Comparison of ENCODE assay signal across 12 cellular contexts in the genomic region with DNA sequence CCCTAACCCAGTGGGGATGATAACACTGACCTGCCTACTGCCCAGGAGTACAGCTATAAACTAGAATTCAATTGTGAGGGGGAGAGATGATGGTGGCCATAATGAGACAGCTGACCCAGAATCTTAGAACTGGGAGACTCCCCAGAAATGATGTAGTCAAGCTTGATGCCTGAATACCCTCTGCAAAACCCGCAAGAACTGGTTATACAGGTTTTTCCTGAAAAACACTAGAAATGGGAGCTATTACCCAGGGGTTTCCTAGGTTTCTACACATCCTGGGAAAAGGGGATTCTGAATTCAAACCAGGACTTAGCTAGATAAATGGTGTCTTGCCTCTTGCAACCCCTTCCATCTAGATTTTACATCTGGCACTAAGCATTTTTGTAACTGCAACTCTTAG.
DNase-seq lines count a peak whose midpoint lies in the region; ATAC-seq and TF ChIP-seq lines count a peak whose summit lies in the region.
"Had no signal": no experiment of that assay in that cellular context is flagged by ENCODE, and none has a peak within 500 bp of the region (broad histone marks: within the 10 kb centered on the region; RNA-seq: fewer than 3 reads in every experiment).

No MANE protein-coding gene starts in this region.

- H3K79me2 ChIP-seq in mammary epithelial cell (ENCODE audit: insufficient read depth, low read length) = no peaks in the 10 kb centered on the region

- no peak for TF ChIP-seq CTCF in mammary epithelial cell (conservative IDR thresholded peaks at IDR 0.05 in 1 of 2, IDR thresholded peaks at IDR 0.05 in 1 of 2; ENCODE audit: extremely low read depth in 1 of 2, insufficient read depth in 1 of 2, low read depth in 1 of 2, low read length in 2 of 2)
- no peak for TF ChIP-seq CTCF in breast epithelium (IDR thresholded peaks at IDR 0.05)
- no peak for TF ChIP-seq CTCF in epithelial cell of esophagus (IDR thresholded peaks at IDR 0.05; ENCODE audit: insufficient read depth, low read depth, low read length, missing control alignments)

- H3K4me3 Mint-ChIP-seq in activated CD8-positive, alpha-beta memory T cell treated with anti-CD3 and anti-CD28 coated beads, Interleukin-2, amount 10 ng/mL, durations not matched to agents 7 days and 5 days = no peak overlapping the region

- no peaks in the 10 kb centered on the region for H3K9me3 ChIP-seq in mammary epithelial cell (replicated peaks; ENCODE audit: insufficient read depth, low read length)
- H3K9me3 ChIP-seq in breast epithelium = no peaks in the 10 kb centered on the region
- H3K9me3 ChIP-seq: Caco-2 had no signal

- in situ Hi-C loops in mammary epithelial cell (cut with MboI; ENCODE audit: low sequenced_read_pairs in 2 of 2) = no loop called here

- no peaks in the 10 kb centered on the region for H3K4me1 Mint-ChIP-seq in activated CD8-positive, alpha-beta memory T cell treated with anti-CD3 and anti-CD28 coated beads, Interleukin-2, amount 10 ng/mL, durations not matched to agents 7 days and 5 days

- no peaks in the 10 kb centered on the region for H3K9me3 Mint-ChIP-seq in activated CD8-positive, alpha-beta memory T cell treated with anti-CD3 and anti-CD28 coated beads, Interleukin-2, amount 10 ng/mL, durations not matched to agents 7 days and 5 days (ENCODE audit: low read depth)

- H3K36me3 Mint-ChIP-seq in activated CD8-positive, alpha-beta memory T cell treated with anti-CD3 and anti-CD28 coated beads, Interleukin-2, amount 10 ng/mL, durations not matched to agents 7 days and 5 days = no peaks in the 10 kb centered on the region

- H3K4me1 ChIP-seq in mammary epithelial cell (ENCODE audit: insufficient read depth, low read length) = peaks cover 7% of the 10 kb centered on the region
- no peaks in the 10 kb centered on the region for H3K4me1 ChIP-seq in breast epithelium

- no peak overlapping the region for H2AFZ ChIP-seq in mammary epithelial cell (ENCODE audit: low read depth, low read length)

- BruUV-seq in mammary epithelial cell (replicated peaks; lab: Mats Ljungman, UMichigan) = no TSS peak

- H3K36me3 ChIP-seq in mammary epithelial cell (ENCODE audit: insufficient read depth, low read length) = no peaks in the 10 kb centered on the region
- no peaks in the 10 kb centered on the region for H3K36me3 ChIP-seq in breast epithelium

- TF ChIP-seq POLR2A in breast epithelium (IDR thresholded peaks at IDR 0.05) = no peak

- H3K4me3 ChIP-seq in mammary epithelial cell (replicated peaks in 1 of 3; ENCODE audit: insufficient read depth in 1 of 3, low read depth in 2 of 3, low read length in 3 of 3) = no peak overlapping the region
- no peak overlapping the region for H3K4me3 ChIP-seq in breast epithelium
- H3K4me3 ChIP-seq in epithelial cell of esophagus (ENCODE audit: low read length) = no peak overlapping the region

- intact Hi-C loops in mammary epithelial cell (cut with micrococcal nuclease) = no loop called here
- intact Hi-C loops in breast epithelium (cut with DNase I; ENCODE audit: low total_unique reads) = no loop called here

- H3K27me3 ChIP-seq in mammary epithelial cell (ENCODE audit: insufficient read depth, low read length) (no peaks in the 10 kb centered on the region), breast epithelium (peaks cover 0 to 5% of the 10 kb centered on the region in 2 donors)

- no peak overlapping the region for H3K9ac ChIP-seq in mammary epithelial cell (ENCODE audit: insufficient read depth, low read length)

- no peak for ATAC-seq in HG03457 (IDR thresholded peaks at IDR 0.05; ENCODE audit: unreplicated experiment)
- ATAC-seq in activated CD8-positive, alpha-beta memory T cell treated with anti-CD3 and anti-CD28 coated beads, Interleukin-2, amount 10 ng/mL, durations not matched to agents 7 days and 5 days = no peak

- no peaks in the 10 kb centered on the region for H4K20me1 ChIP-seq in mammary epithelial cell (ENCODE audit: insufficient read depth, low read length)

- DNase-seq in mammary epithelial cell (peak; percentile 66), breast epithelium (ENCODE audit: low spot score in 2 of 2) (no peak), NCI-H748 (lab: John Stamatoyannopoulos, UW; ENCODE audit: unreplicated experiment) (peak; percentile 86), epithelial cell of esophagus (ENCODE audit: low read depth) (peak; percentile 75), renal cortical epithelial cell (ENCODE audit: low read depth) (peak; percentile 3), NCI-H524 (lab: John Stamatoyannopoulos, UW) (no peak)
- no peak for DNase-seq in activated CD8-positive, alpha-beta memory T cell treated with anti-CD3 and anti-CD28 coated beads, Interleukin-2, amount 10 ng/mL, durations not matched to agents 7 days and 5 days
- DNase-seq: NCI-H1930, NCI-H82, T-helper 2 cell had no signal

- dilution Hi-C loops in mammary epithelial cell (cut with HindIII; ENCODE audit: low sequenced_read_pairs) = no loop called here

- 0% methylated on average over 1 of the region's 1 CpG for WGBS in mammary epithelial cell (ENCODE audit: low coverage, missing lambda C conversion rate)

- H3K27ac ChIP-seq in mammary epithelial cell (ENCODE audit: insufficient read depth, low read depth, low read length) = no peak overlapping the region
- H3K27ac ChIP-seq in breast epithelium = no peak overlapping the region

- H3K4me2 ChIP-seq in mammary epithelial cell (ENCODE audit: insufficient read depth, low read depth, low read length) = no peak overlapping the region

- peaks cover 14% of the 10 kb centered on the region for H3K27me3 Mint-ChIP-seq in activated CD8-positive, alpha-beta memory T cell treated with anti-CD3 and anti-CD28 coated beads, Interleukin-2, amount 10 ng/mL, durations not matched to agents 7 days and 5 days

- CTCF ChIA-PET in mammary epithelial cell (lab: Charles Lee; ENCODE audit: low non-redundant PET) = no interaction called here
- CTCF ChIA-PET in activated CD8-positive, alpha-beta memory T cell treated with anti-CD3 and anti-CD28 coated beads, Interleukin-2, amount 10 ng/mL, durations not matched to agents 7 days and 5 days (lab: Charles Lee) = interaction anchor here (1.3 kb wide), 1 partner anchor 43 kb away, joined by 3 read pairs; no protein-coding TSS in a partner anchor

- no peak overlapping the region for H3K27ac Mint-ChIP-seq in activated CD8-positive, alpha-beta memory T cell treated with anti-CD3 and anti-CD28 coated beads, Interleukin-2, amount 10 ng/mL, durations not matched to agents 7 days and 5 days

Comparison
In these comparisons a context has a peak if more than half of its experiments do, and no peak if none do; other contexts are left out.
1. DNase-seq: peak in mammary epithelial cell (single experiment), NCI-H748 (single experiment), epithelial cell of esophagus (single experiment) and renal cortical epithelial cell (single experiment); none in breast epithelium (0 of 2), activated CD8-positive, alpha-beta memory T cell treated with anti-CD3 and anti-CD28 coated beads, Interleukin-2, amount 10 ng/mL, durations not matched to agents 7 days and 5 days (single experiment) and NCI-H524 (0 of 2).